In the genomic region with DNA sequence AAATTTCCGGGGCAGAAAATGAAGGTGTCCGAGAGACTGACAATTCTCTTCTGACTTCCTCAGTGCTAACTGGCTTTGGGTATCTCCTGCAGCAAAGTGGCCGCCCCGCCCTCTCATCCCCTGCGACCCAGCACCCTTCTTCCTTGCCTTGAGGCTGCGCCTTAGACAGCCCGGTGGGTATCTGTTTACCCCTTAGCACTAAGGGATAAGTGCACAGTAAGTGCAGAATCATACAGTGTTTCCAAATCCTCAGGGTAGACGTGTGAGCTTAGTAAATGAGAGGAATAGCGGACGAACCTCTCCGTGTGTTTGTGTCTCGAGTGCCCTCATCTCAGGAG, we compare ENCODE assay signal across 1 cellular context.
TF ChIP-seq lines count a peak whose summit lies in the region.

No MANE protein-coding gene starts in this region.

TF ChIP-seq in K562, 482 proteins besides CTCF, POLR2A, EP300 and RAD21 (continued from another document):
- TF ChIP-seq, protein P1, sequence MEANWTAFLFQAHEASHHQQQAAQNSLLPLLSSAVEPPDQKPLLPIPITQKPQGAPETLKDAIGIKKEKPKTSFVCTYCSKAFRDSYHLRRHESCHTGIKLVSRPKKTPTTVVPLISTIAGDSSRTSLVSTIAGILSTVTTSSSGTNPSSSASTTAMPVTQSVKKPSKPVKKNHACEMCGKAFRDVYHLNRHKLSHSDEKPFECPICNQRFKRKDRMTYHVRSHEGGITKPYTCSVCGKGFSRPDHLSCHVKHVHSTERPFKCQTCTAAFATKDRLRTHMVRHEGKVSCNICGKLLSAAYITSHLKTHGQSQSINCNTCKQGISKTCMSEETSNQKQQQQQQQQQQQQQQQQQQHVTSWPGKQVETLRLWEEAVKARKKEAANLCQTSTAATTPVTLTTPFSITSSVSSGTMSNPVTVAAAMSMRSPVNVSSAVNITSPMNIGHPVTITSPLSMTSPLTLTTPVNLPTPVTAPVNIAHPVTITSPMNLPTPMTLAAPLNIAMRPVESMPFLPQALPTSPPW (CRISPR knock-in tag; IDR thresholded peaks at IDR 0.05): peak; percentile 30; the same call in 1 of the 2 replicates
- no peak for TF ChIP-seq ZBTB8A (IDR thresholded peaks at IDR 0.05; ENCODE audit: partially characterized antibody)
- TF ChIP-seq ATF7 (IDR thresholded peaks at IDR 0.05): 0 out of 2 replicates have a peak, but pooled peaks have one; percentile 7
- no peak for TF ChIP-seq POLR2B (IDR thresholded peaks at IDR 0.05; ENCODE audit: low read depth, partially characterized antibody)
